In genomic region chr22:23281406-23282088, GRCh38 we compare ENCODE assay signal across 8 cellular contexts.
A peak's percentile ranks its signal among the peaks of the same experiment; 100 is the strongest.
DNase-seq lines count a peak whose midpoint lies in the region; ATAC-seq and TF ChIP-seq lines count a peak whose summit lies in the region.

No MANE protein-coding gene starts in this region.

- no TSS peak for BruUV-seq in MCF 10A (replicated peaks; lab: Mats Ljungman, UMichigan)

- no peak for TF ChIP-seq POLR2A in spleen (IDR thresholded peaks at IDR 0.05)

- intact Hi-C loops in MCF 10A (cut with micrococcal nuclease) (loop anchor here (1.0 kb wide), 1 partner anchor 103 kb away; no protein-coding TSS in a partner anchor), spleen (cut with DNase I; ENCODE audit: low total_unique reads) (loop anchor here (2.0 kb wide), 1 partner anchor 103 kb away; no protein-coding TSS in a partner anchor)

- no peaks in the 10 kb centered on the region for H3K9me3 ChIP-seq in spleen

- peaks cover 7 to 60% (median 26%) of the 10 kb centered on the region in 6 donors for H3K4me1 ChIP-seq in spleen

- peak overlapping the region; percentile 41 for H3K4me3 Mint-ChIP-seq in MCF 10A (ENCODE audit: unreplicated experiment)

- no peak overlapping the region for H3K27ac ChIP-seq in VCaP
- H3K27ac ChIP-seq in spleen: peak overlapping the region in 3 of 8 donors; percentile 38 to 77 (median 50)

- H3K27me3 ChIP-seq in spleen (replicated peaks in 1 of 7): no peaks in the 10 kb centered on the region

- WGBS in spleen, 5 donors: 33 to 58% (median 38%) methylated on average over 8 to 21 of the region's 21 CpGs

- H3K27me3 Mint-ChIP-seq in MCF 10A (ENCODE audit: insufficient read depth, unreplicated experiment): no peaks in the 10 kb centered on the region

- H3K27ac Mint-ChIP-seq in MCF 10A (ENCODE audit: low read depth, unreplicated experiment): peak overlapping the region; percentile 84

- DNase-seq in NCI-H187 (lab: John Stamatoyannopoulos, UW) (peak; percentile 35 to 54), NCI-H187 treated with DMSO at 0.1 percent for 48 hours (lab: John Stamatoyannopoulos, UW) (no peak), NCI-H2029 (lab: John Stamatoyannopoulos, UW) (peak; percentile 66), MCF 10A (ENCODE audit: unreplicated experiment) (peak; percentile 80), iris pigment epithelial cell (ENCODE audit: low read depth) (peak; percentile 60), spleen (peak; percentile 94)

- CTCF ChIA-PET in MCF 10A (lab: Yijun Ruan, JAX): interaction anchor here (0.6 to 3.0 kb wide), 29 partner anchors 9 to 775 kb away, joined by 3 to 77 read pairs (median 4); partner anchors contain the start of gene BCR

- peaks cover 29% of the 10 kb centered on the region for H3K36me3 Mint-ChIP-seq in MCF 10A (ENCODE audit: insufficient read depth, unreplicated experiment)

- no peak overlapping the region for H3K4me3 ChIP-seq in spleen

- peaks cover 25% of the 10 kb centered on the region for H3K4me1 Mint-ChIP-seq in MCF 10A (ENCODE audit: insufficient read depth, unreplicated experiment)

- peak; percentile 92 for TF ChIP-seq CTCF in VCaP (conservative IDR thresholded peaks at IDR 0.05)
- peak; percentile 95 for TF ChIP-seq CTCF in MCF 10A (IDR thresholded peaks at IDR 0.05; ENCODE audit: unreplicated experiment)
- peak; percentile 90 to 97 (median 95) for TF ChIP-seq CTCF in spleen (IDR thresholded peaks at IDR 0.05 in 8 of 11, conservative IDR thresholded peaks at IDR 0.05 in 3 of 11)

- no peak for ATAC-seq in GM21529 (IDR thresholded peaks at IDR 0.05; ENCODE audit: unreplicated experiment)

- peaks cover 2 to 94% (median 36%) of the 10 kb centered on the region in 6 donors for H3K36me3 ChIP-seq in spleen

- no peaks in the 10 kb centered on the region for H3K9me3 Mint-ChIP-seq in MCF 10A (ENCODE audit: unreplicated experiment)

- POLR2A ChIA-PET in MCF 10A (lab: Yijun Ruan, JAX): interaction anchor here (0.7 to 2.8 kb wide), 9 partner anchors 38 to 137 kb away, joined by 3 to 32 read pairs (median 4); partner anchors contain the start of gene BCR
